18 cellular contexts compared by ENCODE assay signal in the genomic region with DNA sequence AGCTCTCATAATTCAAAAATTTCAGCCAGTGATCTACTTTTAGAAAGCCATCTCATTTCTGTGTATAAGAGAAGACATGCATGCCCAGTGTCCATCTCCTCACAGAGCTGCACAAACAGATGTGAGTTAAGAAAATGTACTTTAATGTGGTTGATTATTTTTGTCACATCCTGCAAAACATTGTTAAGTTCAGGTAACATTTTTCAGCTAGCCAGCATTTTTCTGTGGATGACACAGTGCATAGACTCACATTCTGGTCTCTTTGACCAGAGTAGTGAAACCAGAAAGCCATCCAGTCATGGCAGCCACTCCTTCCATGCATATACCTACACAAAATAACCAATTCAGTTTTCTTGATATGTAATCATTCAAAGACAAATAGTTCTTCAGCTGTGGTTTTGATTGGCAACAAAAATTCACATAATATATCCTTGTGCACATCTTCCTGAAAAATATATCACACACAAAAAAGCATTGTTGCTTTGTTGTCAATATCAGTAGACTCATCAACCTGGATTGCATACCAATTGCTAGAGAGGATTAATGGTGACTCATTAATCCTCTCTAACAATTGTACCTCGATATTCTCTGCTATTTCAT. TPM values are rescaled to one million over a fixed set of nuclear protein-coding genes. Genes with fewer than 3 reads are reported as not detected.
DNase-seq lines count a peak whose midpoint lies in the region; ATAC-seq, FAIRE-seq and TF ChIP-seq lines count a peak whose summit lies in the region.
"Had no signal": no experiment of that assay in that cellular context is flagged by ENCODE, and none has a peak within 500 bp of the region (broad histone marks: within the 10 kb centered on the region; RNA-seq: fewer than 3 reads in every experiment).

No MANE protein-coding gene starts in this region.

- TF ChIP-seq CTCF in activated CD8-positive, alpha-beta T cell treated with anti-CD3 and anti-CD28 coated beads for 36 hours (IDR thresholded peaks at IDR 0.05): no peak
- no peak for TF ChIP-seq CTCF in neural crest cell (conservative IDR thresholded peaks at IDR 0.05)

- no peaks in the 10 kb centered on the region for H3K27me3 Mint-ChIP-seq in activated CD8-positive, alpha-beta T cell treated with anti-CD3 and anti-CD28 coated beads, Interleukin-2, amount 10 ng/mL, durations not matched to agents 7 days and 5 days (ENCODE audit: low read depth)
- H3K27me3 Mint-ChIP-seq in activated CD8-positive, alpha-beta T cell treated with anti-CD3 and anti-CD28 coated beads for 36 hours: no peaks in the 10 kb centered on the region
- no peaks in the 10 kb centered on the region for H3K27me3 Mint-ChIP-seq in activated T-helper 17 cell treated with anti-CD3 and anti-CD28 coated beads, Interleukin-2, amount 50 U/mL, for 72 hours
- no peaks in the 10 kb centered on the region for H3K27me3 Mint-ChIP-seq in neural crest cell (ENCODE audit: low read depth)
- H3K27me3 Mint-ChIP-seq: central memory CD8-positive, alpha-beta T cell had no signal

- CTCF ChIA-PET in activated CD8-positive, alpha-beta T cell treated with anti-CD3 and anti-CD28 coated beads, Interleukin-2, amount 10 ng/mL, durations not matched to agents 7 days and 5 days (lab: Charles Lee): no interaction called here
- CTCF ChIA-PET in activated CD8-positive, alpha-beta T cell treated with anti-CD3 and anti-CD28 coated beads for 36 hours (lab: Charles Lee): no interaction called here

- no peak overlapping the region for H3K4me3 Mint-ChIP-seq in activated CD8-positive, alpha-beta T cell treated with anti-CD3 and anti-CD28 coated beads, Interleukin-2, amount 10 ng/mL, durations not matched to agents 7 days and 5 days
- H3K4me3 Mint-ChIP-seq in activated CD8-positive, alpha-beta T cell treated with anti-CD3 and anti-CD28 coated beads for 36 hours: no peak overlapping the region
- H3K4me3 Mint-ChIP-seq in activated T-helper 17 cell treated with anti-CD3 and anti-CD28 coated beads, Interleukin-2, amount 50 U/mL, for 72 hours: peak overlapping the region; percentile 96
- peak overlapping the region; percentile 48 for H3K4me3 Mint-ChIP-seq in neural crest cell

- no peak for DNase-seq in activated CD8-positive, alpha-beta T cell treated with anti-CD3 and anti-CD28 coated beads, Interleukin-2, amount 10 ng/mL, durations not matched to agents 7 days and 5 days
- DNase-seq in activated CD8-positive, alpha-beta T cell treated with anti-CD3 and anti-CD28 coated beads for 36 hours: no peak
- DNase-seq in GM12891 (ENCODE audit: insufficient read length, low spot score): no peak
- no peak for DNase-seq in neural crest cell (ENCODE audit: low read depth, low spot score)
- no peak for DNase-seq in 8988T
- DNase-seq in NOMO-1 treated with dmso at 0.1 percent for 144 hours (lab: John Stamatoyannopoulos, UW; ENCODE audit: unreplicated experiment): no peak
- DNase-seq: amygdala, esophagus squamous epithelium, KG1, NCI-H1930, NCI-H446 treated with DMSO at 0.1 percent for 48 hours, retina, SK-N-SH had no signal

- no peak for ATAC-seq in activated CD8-positive, alpha-beta T cell treated with anti-CD3 and anti-CD28 coated beads, Interleukin-2, amount 10 ng/mL, durations not matched to agents 7 days and 5 days
- ATAC-seq in activated CD8-positive, alpha-beta T cell treated with anti-CD3 and anti-CD28 coated beads for 36 hours: no peak
- ATAC-seq in activated T-helper 17 cell treated with anti-CD3 and anti-CD28 coated beads, Interleukin-2, amount 50 U/mL, for 72 hours (replicated peaks): peak; percentile 22
- no peak for ATAC-seq in HG03442 (IDR thresholded peaks at IDR 0.05; ENCODE audit: unreplicated experiment)

- peaks cover 71% of the 10 kb centered on the region for H3K4me1 Mint-ChIP-seq in activated CD8-positive, alpha-beta T cell treated with anti-CD3 and anti-CD28 coated beads, Interleukin-2, amount 10 ng/mL, durations not matched to agents 7 days and 5 days (ENCODE audit: low read depth)
- peaks cover 54% of the 10 kb centered on the region for H3K4me1 Mint-ChIP-seq in activated CD8-positive, alpha-beta T cell treated with anti-CD3 and anti-CD28 coated beads for 36 hours (ENCODE audit: low read depth)
- H3K4me1 Mint-ChIP-seq in activated T-helper 17 cell treated with anti-CD3 and anti-CD28 coated beads, Interleukin-2, amount 50 U/mL, for 72 hours: peaks cover 32% of the 10 kb centered on the region
- peaks cover 25% of the 10 kb centered on the region for H3K4me1 Mint-ChIP-seq in neural crest cell

- POLR2A ChIA-PET in activated CD8-positive, alpha-beta T cell treated with anti-CD3 and anti-CD28 coated beads, Interleukin-2, amount 10 ng/mL, durations not matched to agents 7 days and 5 days (lab: Charles Lee): no interaction called here
- POLR2A ChIA-PET in activated CD8-positive, alpha-beta T cell treated with anti-CD3 and anti-CD28 coated beads for 36 hours (lab: Charles Lee): no interaction called here

- peak; percentile 31 for FAIRE-seq in GM12891 (lab: Jason Lieb, UNC)
- FAIRE-seq: TTC549 had no signal

- peak overlapping the region; percentile 74 for H3K27ac Mint-ChIP-seq in activated CD8-positive, alpha-beta T cell treated with anti-CD3 and anti-CD28 coated beads, Interleukin-2, amount 10 ng/mL, durations not matched to agents 7 days and 5 days
- H3K27ac Mint-ChIP-seq in activated CD8-positive, alpha-beta T cell treated with anti-CD3 and anti-CD28 coated beads for 36 hours: no peak overlapping the region
- H3K27ac Mint-ChIP-seq in activated T-helper 17 cell treated with anti-CD3 and anti-CD28 coated beads, Interleukin-2, amount 50 U/mL, for 72 hours: no peak overlapping the region
- no peak overlapping the region for H3K27ac Mint-ChIP-seq in neural crest cell (ENCODE audit: unreplicated experiment)

- peaks cover 18% of the 10 kb centered on the region for H3K36me3 Mint-ChIP-seq in activated CD8-positive, alpha-beta T cell treated with anti-CD3 and anti-CD28 coated beads, Interleukin-2, amount 10 ng/mL, durations not matched to agents 7 days and 5 days (ENCODE audit: low read depth)
- peaks cover 10% of the 10 kb centered on the region for H3K36me3 Mint-ChIP-seq in activated CD8-positive, alpha-beta T cell treated with anti-CD3 and anti-CD28 coated beads for 36 hours (ENCODE audit: low read depth)
- H3K36me3 Mint-ChIP-seq in activated T-helper 17 cell treated with anti-CD3 and anti-CD28 coated beads, Interleukin-2, amount 50 U/mL, for 72 hours (ENCODE audit: low read depth): peaks cover 6% of the 10 kb centered on the region
- no peaks in the 10 kb centered on the region for H3K36me3 Mint-ChIP-seq in neural crest cell (ENCODE audit: low read depth)

- intact Hi-C loops in activated CD8-positive, alpha-beta T cell treated with anti-CD3 and anti-CD28 coated beads for 36 hours (cut with micrococcal nuclease): no loop called here

- no peaks in the 10 kb centered on the region for H3K9me3 Mint-ChIP-seq in activated CD8-positive, alpha-beta T cell treated with anti-CD3 and anti-CD28 coated beads, Interleukin-2, amount 10 ng/mL, durations not matched to agents 7 days and 5 days (ENCODE audit: insufficient read depth)
- H3K9me3 Mint-ChIP-seq in activated CD8-positive, alpha-beta T cell treated with anti-CD3 and anti-CD28 coated beads for 36 hours: no peaks in the 10 kb centered on the region
- H3K9me3 Mint-ChIP-seq in activated T-helper 17 cell treated with anti-CD3 and anti-CD28 coated beads, Interleukin-2, amount 50 U/mL, for 72 hours: no peaks in the 10 kb centered on the region
- H3K9me3 Mint-ChIP-seq in neural crest cell: no peaks in the 10 kb centered on the region
- H3K9me3 Mint-ChIP-seq: central memory CD8-positive, alpha-beta T cell had no signal

- TF ChIP-seq POLR2A in GM12891 (IDR thresholded peaks at IDR 0.05; ENCODE audit: low read depth, low read length): no peak

TF ChIP-seq in GM12891, 5 proteins besides CTCF, POLR2A, EP300 and RAD21:
- TF ChIP-seq POLR2AphosphoS5 (IDR thresholded peaks at IDR 0.05; ENCODE audit: low read depth, low read length) (no peak), PAX5 (IDR thresholded peaks at IDR 0.05; ENCODE audit: insufficient read depth, low read length, severe bottlenecking) (no peak), POU2F2 (IDR thresholded peaks at IDR 0.05; ENCODE audit: low read depth, low read length) (no peak), TAF1 (IDR thresholded peaks at IDR 0.05; ENCODE audit: low read depth, low read length) (no peak)

RNA-seq across cellular contexts. Expression of gene PLSCR1, which starts 2.1 kb away (rescaled TPM):
- total RNA-seq in activated CD8-positive, alpha-beta T cell treated with anti-CD3 and anti-CD28 coated beads, Interleukin-2, amount 10 ng/mL, durations not matched to agents 7 days and 5 days: 100 to 1,000 TPM; 164 to 177 TPM
- total RNA-seq in activated CD8-positive, alpha-beta T cell treated with anti-CD3 and anti-CD28 coated beads for 36 hours: 10 to 100 TPM; 36.4 to 38.9 TPM
- polyA plus RNA-seq in GM12891 (2012; ENCODE audit: low read depth, missing spikeins): 36.6 TPM
- 10 to 100 TPM; 22.6 to 48.0 TPM for total RNA-seq in activated T-helper 17 cell treated with anti-CD3 and anti-CD28 coated beads, Interleukin-2, amount 50 U/mL, for 72 hours
- 27.5 and 29.8 TPM in 2 replicates for total RNA-seq in neural crest cell

RNA-seq across cellular contexts. Expression of gene PLSCR5, which starts 58.7 kb away (rescaled TPM):
- not detected for total RNA-seq in activated CD8-positive, alpha-beta T cell treated with anti-CD3 and anti-CD28 coated beads, Interleukin-2, amount 10 ng/mL, durations not matched to agents 7 days and 5 days
- not detected for total RNA-seq in activated CD8-positive, alpha-beta T cell treated with anti-CD3 and anti-CD28 coated beads for 36 hours
- polyA plus RNA-seq in GM12891 (2012; ENCODE audit: low read depth, missing spikeins): not detected
- total RNA-seq in activated T-helper 17 cell treated with anti-CD3 and anti-CD28 coated beads, Interleukin-2, amount 50 U/mL, for 72 hours: not detected
- not detected in 2 replicates for total RNA-seq in neural crest cell
- total RNA-seq: esophagus squamous epithelium, glomerular endothelial cell had no signal
- polyA plus RNA-seq: SK-N-SH had no signal

Comparison
In these comparisons a context has a peak if more than half of its experiments do, and no peak if none do; other contexts are left out.
1. H3K4me3 Mint-ChIP-seq: peak in activated T-helper 17 cell treated with anti-CD3 and anti-CD28 coated beads, Interleukin-2, amount 50 U/mL, for 72 hours (single experiment) and neural crest cell (single experiment); none in activated CD8-positive, alpha-beta T cell treated with anti-CD3 and anti-CD28 coated beads, Interleukin-2, amount 10 ng/mL, durations not matched to agents 7 days and 5 days (single experiment) and activated CD8-positive, alpha-beta T cell treated with anti-CD3 and anti-CD28 coated beads for 36 hours (single experiment).